Comparison of ENCODE assay signal across 8 cellular contexts in the genomic region with DNA sequence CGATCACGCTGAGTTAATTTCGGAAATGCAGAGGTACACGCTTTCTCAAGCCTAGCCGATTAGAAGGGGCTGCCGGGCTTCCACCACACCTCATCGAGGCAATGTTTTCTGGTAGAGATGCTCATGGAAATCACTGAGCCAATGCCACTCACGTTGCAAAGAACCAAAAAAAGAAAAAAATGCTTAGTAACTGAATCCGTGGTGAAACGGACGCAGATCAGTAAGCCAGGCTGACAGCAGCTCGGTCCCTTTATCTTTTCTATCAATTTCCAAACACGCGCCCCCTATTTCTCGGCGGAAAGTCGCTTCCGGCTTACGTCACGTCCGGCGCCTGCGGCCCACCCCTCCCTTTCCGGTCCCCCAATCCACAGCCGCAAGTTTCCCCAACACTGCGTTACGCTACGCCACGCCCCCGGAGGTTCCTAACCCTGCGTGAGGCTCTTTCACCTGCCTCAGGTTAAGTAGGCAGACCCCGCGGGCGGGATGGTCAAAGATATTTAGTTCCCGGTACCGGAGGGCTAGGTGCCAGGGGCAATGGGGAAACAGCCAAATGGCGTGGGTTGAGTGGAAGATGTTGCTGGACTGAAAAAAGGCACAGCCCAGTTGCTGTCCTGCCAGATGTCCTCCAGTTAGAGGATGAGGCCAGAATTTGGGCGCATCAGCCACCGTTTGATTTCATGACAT. TPM values are rescaled to one million over a fixed set of nuclear protein-coding genes. Genes with fewer than 3 reads are reported as not detected.
A peak's percentile ranks its signal among the peaks of the same experiment; 100 is the strongest.
DNase-seq lines count a peak whose midpoint lies in the region; FAIRE-seq lines count a peak whose summit lies in the region.

A gene with protein sequence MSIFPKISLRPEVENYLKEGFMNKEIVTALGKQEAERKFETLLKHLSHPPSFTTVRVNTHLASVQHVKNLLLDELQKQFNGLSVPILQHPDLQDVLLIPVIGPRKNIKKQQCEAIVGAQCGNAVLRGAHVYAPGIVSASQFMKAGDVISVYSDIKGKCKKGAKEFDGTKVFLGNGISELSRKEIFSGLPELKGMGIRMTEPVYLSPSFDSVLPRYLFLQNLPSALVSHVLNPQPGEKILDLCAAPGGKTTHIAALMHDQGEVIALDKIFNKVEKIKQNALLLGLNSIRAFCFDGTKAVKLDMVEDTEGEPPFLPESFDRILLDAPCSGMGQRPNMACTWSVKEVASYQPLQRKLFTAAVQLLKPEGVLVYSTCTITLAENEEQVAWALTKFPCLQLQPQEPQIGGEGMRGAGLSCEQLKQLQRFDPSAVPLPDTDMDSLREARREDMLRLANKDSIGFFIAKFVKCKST (minus strand): TSS at position 264 of the 684 bp plus-strand sequence. CDS start 384 bp downstream, outside the sequence.

- H3K4me2 ChIP-seq in neuronal stem cell (ENCODE audit: insufficient read depth, low read length, poor library complexity, severe bottlenecking) = peak within 1 kb of the TSS; percentile 62

- no CpG with 5 or more reads among the region's 39 CpGs for WGBS in neuronal stem cell (ENCODE audit: extremely low coverage in 2 of 2, insufficient read length in 2 of 2, insufficient replicate concordance in 1 of 2), 2 donors

- no peak within 1 kb of the TSS for H2BK15ac ChIP-seq in neuronal stem cell (ENCODE audit: low read length)

- H3K14ac ChIP-seq in neuronal stem cell (ENCODE audit: low read length) = no peak within 1 kb of the TSS

- no peak within 1 kb of the TSS for H2BK120ac ChIP-seq in neuronal stem cell (ENCODE audit: low read depth, low read length)

- H3K4me1 ChIP-seq in SJCRH30 (no peaks in the 10 kb centered on the region), neuronal stem cell (ENCODE audit: control insufficient read depth in 2 of 2, insufficient read depth in 1 of 2, low read depth in 1 of 2, low read length in 2 of 2) (peaks cover 0 to 8% of the 10 kb centered on the region in 2 donors)

- peak within 1 kb of the TSS; percentile 80 for H3K9ac ChIP-seq in neuronal stem cell (ENCODE audit: low read depth, low read length, poor library complexity)

- FAIRE-seq in G401.6 (lab: Jason Lieb, UNC) (peak; percentile 91), frontal cortex (lab: Jason Lieb, UNC) (no peak)

- no peak within 1 kb of the TSS for H2BK5ac ChIP-seq in neuronal stem cell (ENCODE audit: low read length)

- H2AK5ac ChIP-seq in neuronal stem cell (ENCODE audit: low read depth, low read length) = no peak within 1 kb of the TSS

- peak; percentile 78 for DNase-seq in H7
- peak; percentile 87 for DNase-seq in MG63
- DNase-seq in SJCRH30 = peak; percentile 83 to 86
- peak; percentile 76 to 93 (median 84) for DNase-seq in activated naive CD4-positive, alpha-beta T cell (lab: John Stamatoyannopoulos, UW)
- DNase-seq in frontal cortex (ENCODE audit: low spot score in 2 of 2) = peak; percentile 57 to 70
- peak; percentile 77 for DNase-seq in neuronal stem cell (ENCODE audit: low spot score)
- DNase-seq in superior temporal gyrus (ENCODE audit: extremely low spot score) = peak; percentile 93

- H3K27me3 ChIP-seq in H7 (ENCODE audit: control insufficient read depth, insufficient read depth, low read length) = no peaks in the 10 kb centered on the region
- no peaks in the 10 kb centered on the region for H3K27me3 ChIP-seq in MG63
- H3K27me3 ChIP-seq in SJCRH30 = no peaks in the 10 kb centered on the region
- H3K27me3 ChIP-seq in neuronal stem cell (ENCODE audit: control insufficient read depth in 3 of 3, insufficient read depth in 3 of 3, low read depth in 1 of 3, low read length in 3 of 3) = no peaks in the 10 kb centered on the region

- no peak within 1 kb of the TSS for H3K4ac ChIP-seq in neuronal stem cell (ENCODE audit: low read length)

- H3K4me3 ChIP-seq in H7 (ENCODE audit: insufficient read depth, low read depth, low read length) (peak within 1 kb of the TSS; percentile 51), MG63 (peak within 1 kb of the TSS; percentile 70), SJCRH30 (peak within 1 kb of the TSS; percentile 82), neuronal stem cell (ENCODE audit: low read length in 2 of 2) (peak within 1 kb of the TSS; percentile 84 to 94)

- H3K36me3 ChIP-seq in H7 (replicated peaks; ENCODE audit: control insufficient read depth, insufficient read depth, low read length) = no peaks in the 10 kb centered on the region
- H3K36me3 ChIP-seq in MG63 = no peaks in the 10 kb centered on the region
- H3K36me3 ChIP-seq in SJCRH30 = peaks cover 4% of the 10 kb centered on the region
- peaks cover 0 to 35% of the 10 kb centered on the region in 2 donors for H3K36me3 ChIP-seq in neuronal stem cell (replicated peaks in 1 of 2; ENCODE audit: control insufficient read depth in 2 of 2, insufficient read depth in 2 of 2, low read length in 2 of 2)

- peak within 1 kb of the TSS; percentile 25 for H3K23ac ChIP-seq in neuronal stem cell (ENCODE audit: low read depth, low read length, poor library complexity)

- peak within 1 kb of the TSS; percentile 95 for H2AFZ ChIP-seq in neuronal stem cell (ENCODE audit: low read length)

- H4K91ac ChIP-seq in neuronal stem cell (ENCODE audit: low read depth, low read length, poor library complexity) = no peak within 1 kb of the TSS

- H3K27ac ChIP-seq in SJCRH30 (peak within 1 kb of the TSS; percentile 50), neuronal stem cell (replicated peaks; ENCODE audit: low read length) (peak within 1 kb of the TSS; percentile 55)

- H2BK12ac ChIP-seq in neuronal stem cell (ENCODE audit: low read length) = no peak within 1 kb of the TSS

- no peaks in the 10 kb centered on the region for H3K79me1 ChIP-seq in neuronal stem cell (ENCODE audit: low read depth, low read length)

- peak within 1 kb of the TSS; percentile 89 for H3K18ac ChIP-seq in neuronal stem cell (ENCODE audit: low read length)

- no peaks in the 10 kb centered on the region for H3K9me3 ChIP-seq in MG63
- no peaks in the 10 kb centered on the region for H3K9me3 ChIP-seq in SJCRH30 (replicated peaks)
- H3K9me3 ChIP-seq in neuronal stem cell (replicated peaks in 1 of 2; ENCODE audit: control insufficient read depth in 2 of 2, insufficient read depth in 1 of 2, low read depth in 1 of 2, low read length in 2 of 2) = no peaks in the 10 kb centered on the region

- H4K8ac ChIP-seq in neuronal stem cell (ENCODE audit: low read depth, low read length) = peak within 1 kb of the TSS; percentile 78

RNA-seq across cellular contexts. Expression of the gene that starts here (rescaled TPM):
- total RNA-seq in H7 (2014; rRNA removed; shearing (Covaris generic)) = 7.2 and 10.3 TPM in 2 replicates
- 5.4 and 8.4 TPM in 2 replicates for total RNA-seq in MG63 (2014; rRNA removed; shearing (Covaris generic); ENCODE audit: low replicate concordance)
- total RNA-seq in SJCRH30 (2014; rRNA removed; shearing (Covaris generic)) = 11.9 and 13.3 TPM in 2 replicates
- total RNA-seq in frontal cortex = 34.2 TPM
- polyA plus RNA-seq in neuronal stem cell (2013, experiment 1 of 2) = 15.5 TPM
- 16.1 TPM for polyA plus RNA-seq in neuronal stem cell (2013, experiment 2 of 2)

Comparison
In these comparisons a context has a peak if more than half of its experiments do, and no peak if none do; other contexts are left out.
1. Peak in every context shown above with its lines: DNase-seq, H3K4me3 ChIP-seq and H3K27ac ChIP-seq.